26 cellular contexts compared by ENCODE assay signal in genomic region chr5:124452389-124452788, GRCh38.
DNase-seq lines count a peak whose midpoint lies in the region; FAIRE-seq and TF ChIP-seq lines count a peak whose summit lies in the region.
"Had no signal": no experiment of that assay in that cellular context is flagged by ENCODE, and none has a peak within 500 bp of the region (broad histone marks: within the 10 kb centered on the region; RNA-seq: fewer than 3 reads in every experiment).

No MANE protein-coding gene starts in this region.

- H3K36me3 Mint-ChIP-seq in Calu3 (ENCODE audit: insufficient read depth, unreplicated experiment) = no peaks in the 10 kb centered on the region
- H3K36me3 Mint-ChIP-seq: brain, immature natural killer cell had no signal

- DNase-seq in Calu3 (no peak), epithelial cell of esophagus (ENCODE audit: low read depth) (peak; percentile 4), neuronal stem cell (ENCODE audit: low spot score) (no peak), kidney (no peak), Peyer's patch (no peak), OCI-M2 (lab: John Stamatoyannopoulos, UW; ENCODE audit: unreplicated experiment) (no peak), NCI-H748 treated with DMSO at 0.1 percent for 48 hours (lab: John Stamatoyannopoulos, UW) (no peak)
- DNase-seq: activated CD4-positive, alpha-beta T cell treated with anti-CD3 and anti-CD28 coated beads for 4 hours; activated gamma-delta T cell treated with Interleukin-2 at 50 U/mL for 16 hours; activated T-cell treated with anti-CD3 and anti-CD28 coated beads, Interleukin-2, amount 50 U/mL, for 24 hours; C1 segment of cervical spinal cord; colonic mucosa; effector memory CD4-positive, alpha-beta T cell; foreskin melanocyte; hippocampal formation; immature natural killer cell; mucosa of descending colon; NCI-H1417; NCI-H2107; NCI-H446; posterior cingulate gyrus; stimulated activated CD4-positive, alpha-beta T cell treated with anti-CD3 and anti-CD28 coated beads, Interleukin-15, amount 100 ng/mL, for 24 hours; T-helper 17 cell had no signal

- intact Hi-C loops in Calu3 (cut with micrococcal nuclease; ENCODE audit: unreplicated experiment) (no loop called here), kidney (cut with DNase I) (no loop called here)

- peak overlapping the region; percentile 28 for H3K27ac Mint-ChIP-seq in Calu3 (ENCODE audit: unreplicated experiment)
- H3K27ac Mint-ChIP-seq: activated T-cell treated with anti-CD3 and anti-CD28 coated beads, Interleukin-2, amount 50 U/mL, for 24 hours; immature natural killer cell; T-helper 17 cell had no signal

- H3K27me3 ChIP-seq in OCI-LY3 (ENCODE audit: low read depth, low read length) = no peaks in the 10 kb centered on the region; the same call in 1 of the 2 replicates
- no peaks in the 10 kb centered on the region for H3K27me3 ChIP-seq in neuronal stem cell (ENCODE audit: control insufficient read depth in 3 of 3, insufficient read depth in 3 of 3, low read depth in 1 of 3, low read length in 3 of 3)
- no peaks in the 10 kb centered on the region for H3K27me3 ChIP-seq in Peyer's patch
- H3K27me3 ChIP-seq: colonic mucosa had no signal

- peaks cover 14% of the 10 kb centered on the region for H3K4me1 Mint-ChIP-seq in Calu3 (ENCODE audit: low read depth, unreplicated experiment)
- H3K4me1 Mint-ChIP-seq: immature natural killer cell, T-helper 17 cell had no signal

- H3K4me2 ChIP-seq in OCI-LY3 (ENCODE audit: low read length) (no peak overlapping the region), neuronal stem cell (ENCODE audit: insufficient read depth, low read length, poor library complexity, severe bottlenecking) (no peak overlapping the region)

- H2BK15ac ChIP-seq in neuronal stem cell (ENCODE audit: low read length) = no peak overlapping the region

- H3K27ac ChIP-seq in OCI-LY3 (ENCODE audit: low read length) (peak overlapping the region; percentile 91), neuronal stem cell (replicated peaks; ENCODE audit: low read length) (no peak overlapping the region), kidney (ENCODE audit: low read depth in 2 of 2, low read length in 2 of 2) (no peak overlapping the region), Peyer's patch (no peak overlapping the region)
- H3K27ac ChIP-seq: colonic mucosa had no signal

- no peaks in the 10 kb centered on the region for H3K79me2 ChIP-seq in OCI-LY3 (ENCODE audit: low read length)

- H3K9ac ChIP-seq in OCI-LY3 (ENCODE audit: low read length) (no peak overlapping the region), neuronal stem cell (ENCODE audit: low read depth, low read length, poor library complexity) (no peak overlapping the region), kidney (ENCODE audit: low read length in 2 of 2) (no peak overlapping the region)

- H3K4me3 Mint-ChIP-seq in Calu3 (ENCODE audit: low read depth, unreplicated experiment) = no peak overlapping the region
- H3K4me3 Mint-ChIP-seq: activated T-cell treated with anti-CD3 and anti-CD28 coated beads, Interleukin-2, amount 50 U/mL, for 24 hours; brain; immature natural killer cell; T-helper 17 cell had no signal

- H2BK5ac ChIP-seq in neuronal stem cell (ENCODE audit: low read length) = no peak overlapping the region

- H4K8ac ChIP-seq in neuronal stem cell (ENCODE audit: low read depth, low read length) = no peak overlapping the region

- CTCF ChIA-PET in Calu3 (lab: Charles Lee) = interaction anchor here (0.6 kb wide), 1 partner anchor 43 kb away, joined by 3 read pairs; no protein-coding TSS in a partner anchor

- no peak overlapping the region for H3K4ac ChIP-seq in neuronal stem cell (ENCODE audit: low read length)

- no peak for TF ChIP-seq POLR2A in Peyer's patch (IDR thresholded peaks at IDR 0.05)

- no TSS peak for BruUV-seq in Calu3 (replicated peaks; lab: Mats Ljungman, UMichigan)

- WGBS in neuronal stem cell (ENCODE audit: extremely low coverage in 2 of 2, insufficient read length in 2 of 2, insufficient replicate concordance in 1 of 2), 2 donors = no CpG with 5 or more reads among the region's 7 CpGs

- no peak overlapping the region for H2AK5ac ChIP-seq in neuronal stem cell (ENCODE audit: low read depth, low read length)

- H3K79me1 ChIP-seq in neuronal stem cell (ENCODE audit: low read depth, low read length) = no peaks in the 10 kb centered on the region

- no peak overlapping the region for H2AFZ ChIP-seq in OCI-LY3 (ENCODE audit: low read depth, low read length)
- peak overlapping the region; percentile 18 for H2AFZ ChIP-seq in neuronal stem cell (ENCODE audit: low read length)

- H3K23ac ChIP-seq in neuronal stem cell (ENCODE audit: low read depth, low read length, poor library complexity) = no peak overlapping the region

- TF ChIP-seq CTCF in Calu3 (IDR thresholded peaks at IDR 0.05; ENCODE audit: unreplicated experiment) (no peak), OCI-LY3 (IDR thresholded peaks at IDR 0.05; ENCODE audit: low read depth, low read length) (no peak), epithelial cell of esophagus (IDR thresholded peaks at IDR 0.05; ENCODE audit: insufficient read depth, low read depth, low read length, missing control alignments) (no peak), kidney (IDR thresholded peaks at IDR 0.05; ENCODE audit: borderline replicate concordance, extremely low read depth, insufficient read depth) (no peak), Peyer's patch (IDR thresholded peaks at IDR 0.05) (no peak)

- H3K18ac ChIP-seq in neuronal stem cell (ENCODE audit: low read length) = peak overlapping the region; percentile 3

- H2BK120ac ChIP-seq in neuronal stem cell (ENCODE audit: low read depth, low read length) = no peak overlapping the region

- no peaks in the 10 kb centered on the region for H4K20me1 ChIP-seq in OCI-LY3 (ENCODE audit: insufficient read depth, low read length)

- no peak overlapping the region for H3K14ac ChIP-seq in neuronal stem cell (ENCODE audit: low read length)

- no peak overlapping the region for H3K4me3 ChIP-seq in OCI-LY3 (ENCODE audit: low read length)
- no peak overlapping the region for H3K4me3 ChIP-seq in epithelial cell of esophagus (ENCODE audit: low read length)
- H3K4me3 ChIP-seq in neuronal stem cell (ENCODE audit: low read length in 2 of 2) = no peak overlapping the region
- H3K4me3 ChIP-seq in kidney (ENCODE audit: low read length in 2 of 2) = no peak overlapping the region
- no peak overlapping the region for H3K4me3 ChIP-seq in Peyer's patch
- H3K4me3 ChIP-seq: colonic mucosa, GM12878, mucosa of descending colon had no signal

- H3K9me3 Mint-ChIP-seq in Calu3 (ENCODE audit: low read depth, unreplicated experiment) = no peaks in the 10 kb centered on the region
- H3K9me3 Mint-ChIP-seq: activated T-cell treated with anti-CD3 and anti-CD28 coated beads, Interleukin-2, amount 50 U/mL, for 24 hours; brain; immature natural killer cell had no signal

- H3K4me1 ChIP-seq in OCI-LY3 (ENCODE audit: low read length) (peaks cover 37% of the 10 kb centered on the region), neuronal stem cell (ENCODE audit: control insufficient read depth in 2 of 2, insufficient read depth in 1 of 2, low read depth in 1 of 2, low read length in 2 of 2) (peaks cover 12 to 36% of the 10 kb centered on the region in 2 donors), kidney (ENCODE audit: control insufficient read depth in 1 of 2, insufficient read depth in 1 of 2, low read depth in 1 of 2, low read length in 2 of 2) (no peaks in the 10 kb centered on the region), Peyer's patch (peaks cover 0 to 7% (median 0%) of the 10 kb centered on the region in 4 donors)
- H3K4me1 ChIP-seq: colonic mucosa had no signal

- H3K36me3 ChIP-seq in OCI-LY3 (replicated peaks; ENCODE audit: low read depth, low read length) = no peaks in the 10 kb centered on the region
- H3K36me3 ChIP-seq in neuronal stem cell (replicated peaks in 1 of 2; ENCODE audit: control insufficient read depth in 2 of 2, insufficient read depth in 2 of 2, low read length in 2 of 2) = no peaks in the 10 kb centered on the region
- no peaks in the 10 kb centered on the region for H3K36me3 ChIP-seq in kidney (ENCODE audit: control insufficient read depth in 1 of 2, insufficient read depth in 2 of 2, low read length in 2 of 2)
- no peaks in the 10 kb centered on the region for H3K36me3 ChIP-seq in Peyer's patch
- H3K36me3 ChIP-seq: colonic mucosa had no signal

- H3K27me3 Mint-ChIP-seq in Calu3 (ENCODE audit: unreplicated experiment) = no peaks in the 10 kb centered on the region
- H3K27me3 Mint-ChIP-seq: T-helper 17 cell had no signal

- no peaks in the 10 kb centered on the region for H3K9me3 ChIP-seq in OCI-LY3 (ENCODE audit: insufficient read depth, low read length)
- peaks cover 2 to 5% of the 10 kb centered on the region in 2 donors for H3K9me3 ChIP-seq in neuronal stem cell (replicated peaks in 1 of 2; ENCODE audit: control insufficient read depth in 2 of 2, insufficient read depth in 1 of 2, low read depth in 1 of 2, low read length in 2 of 2)
- no peaks in the 10 kb centered on the region for H3K9me3 ChIP-seq in kidney (ENCODE audit: control insufficient read depth in 1 of 2, low read length in 2 of 2)
- H3K9me3 ChIP-seq in Peyer's patch = no peaks in the 10 kb centered on the region
- H3K9me3 ChIP-seq: colonic mucosa, mucosa of descending colon had no signal

- no peak overlapping the region for H4K91ac ChIP-seq in neuronal stem cell (ENCODE audit: low read depth, low read length, poor library complexity)

- no peak overlapping the region for H2BK12ac ChIP-seq in neuronal stem cell (ENCODE audit: low read length)

- FAIRE-seq in kidney (lab: Jason Lieb, UNC) = no peak
- FAIRE-seq: GM12878 had no signal
